ENCODE assay signal across 1 cellular context in the genomic region with DNA sequence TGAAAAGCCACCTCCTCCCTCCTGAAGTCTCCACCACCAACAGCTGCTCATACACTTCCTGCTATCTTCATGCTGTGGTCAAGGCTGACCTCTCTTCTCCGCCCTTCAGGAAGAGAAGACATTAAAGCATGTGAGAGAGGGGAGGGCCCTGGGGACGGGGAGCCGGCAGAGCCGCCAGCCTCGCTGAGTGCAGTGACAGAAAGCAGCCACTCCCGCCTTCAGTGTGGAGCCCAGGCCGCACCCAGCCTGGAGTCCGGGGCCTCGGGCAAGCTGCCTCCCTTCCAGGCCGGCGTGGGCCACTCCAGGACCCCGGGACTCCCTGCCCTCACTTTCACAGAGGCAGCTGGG.
TF ChIP-seq lines count a peak whose summit lies in the region.

No MANE protein-coding gene starts in this region.

TF ChIP-seq in K562, 482 proteins besides CTCF, POLR2A, EP300 and RAD21 (continued from another document and continues in another):
- TF ChIP-seq, protein P1, sequence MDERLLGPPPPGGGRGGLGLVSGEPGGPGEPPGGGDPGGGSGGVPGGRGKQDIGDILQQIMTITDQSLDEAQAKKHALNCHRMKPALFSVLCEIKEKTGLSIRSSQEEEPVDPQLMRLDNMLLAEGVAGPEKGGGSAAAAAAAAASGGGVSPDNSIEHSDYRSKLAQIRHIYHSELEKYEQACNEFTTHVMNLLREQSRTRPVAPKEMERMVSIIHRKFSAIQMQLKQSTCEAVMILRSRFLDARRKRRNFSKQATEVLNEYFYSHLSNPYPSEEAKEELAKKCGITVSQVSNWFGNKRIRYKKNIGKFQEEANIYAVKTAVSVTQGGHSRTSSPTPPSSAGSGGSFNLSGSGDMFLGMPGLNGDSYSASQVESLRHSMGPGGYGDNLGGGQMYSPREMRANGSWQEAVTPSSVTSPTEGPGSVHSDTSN (CRISPR knock-in tag; IDR thresholded peaks at IDR 0.05; ENCODE audit: low read depth): no peak
- TF ChIP-seq, protein P1 (tag; conservative IDR thresholded peaks at IDR 0.05; ENCODE audit: low read depth): no peak
- TF ChIP-seq ZNF766 (CRISPR knock-in tag; conservative IDR thresholded peaks at IDR 0.05) (peak; percentile 31; the same call in 1 of the 2 replicates), DDX20 (tag; IDR thresholded peaks at IDR 0.05; ENCODE audit: low read depth) (no peak), IRF2 (CRISPR knock-in tag; IDR thresholded peaks at IDR 0.05) (no peak), ZNF239 (CRISPR knock-in tag; IDR thresholded peaks at IDR 0.05) (no peak), ARNT (IDR thresholded peaks at IDR 0.05) (no peak), ZNF668 (CRISPR knock-in tag; IDR thresholded peaks at IDR 0.05) (no peak), NCOA2 (IDR thresholded peaks at IDR 0.05; ENCODE audit: partially characterized antibody in 2 of 2) (no peak), ELF4 (CRISPR knock-in tag; IDR thresholded peaks at IDR 0.05) (no peak), ZNF384 (IDR thresholded peaks at IDR 0.05; ENCODE audit: low read depth, low read length) (no peak), NR2C1 (IDR thresholded peaks at IDR 0.05) (no peak), NR2C1 (tag; IDR thresholded peaks at IDR 0.05) (peak; percentile 49; the same call in 1 of the 2 replicates), ZKSCAN8 (CRISPR knock-in tag; IDR thresholded peaks at IDR 0.05) (no peak), ZNF165 (CRISPR knock-in tag; IDR thresholded peaks at IDR 0.05; ENCODE audit: borderline replicate concordance) (no peak), RFX1 (IDR thresholded peaks at IDR 0.05) (no peak), SLC30A9 (CRISPR knock-in tag; IDR thresholded peaks at IDR 0.05) (no peak), MAFK (IDR thresholded peaks at IDR 0.05; ENCODE audit: low read length) (no peak), ZNF445 (CRISPR knock-in tag; IDR thresholded peaks at IDR 0.05; ENCODE audit: low read depth) (no peak), FOXM1 (IDR thresholded peaks at IDR 0.05; ENCODE audit: low read depth) (no peak), FOXM1 (CRISPR knock-in tag; IDR thresholded peaks at IDR 0.05; ENCODE audit: low read depth) (no peak), KAT8 (IDR thresholded peaks at IDR 0.05; ENCODE audit: low read depth) (no peak), POLR2G (IDR thresholded peaks at IDR 0.05; ENCODE audit: low read depth, low read length) (peak; percentile 48), ZFP1 (CRISPR knock-in tag; IDR thresholded peaks at IDR 0.05) (no peak)
- TF ChIP-seq, protein P2, sequence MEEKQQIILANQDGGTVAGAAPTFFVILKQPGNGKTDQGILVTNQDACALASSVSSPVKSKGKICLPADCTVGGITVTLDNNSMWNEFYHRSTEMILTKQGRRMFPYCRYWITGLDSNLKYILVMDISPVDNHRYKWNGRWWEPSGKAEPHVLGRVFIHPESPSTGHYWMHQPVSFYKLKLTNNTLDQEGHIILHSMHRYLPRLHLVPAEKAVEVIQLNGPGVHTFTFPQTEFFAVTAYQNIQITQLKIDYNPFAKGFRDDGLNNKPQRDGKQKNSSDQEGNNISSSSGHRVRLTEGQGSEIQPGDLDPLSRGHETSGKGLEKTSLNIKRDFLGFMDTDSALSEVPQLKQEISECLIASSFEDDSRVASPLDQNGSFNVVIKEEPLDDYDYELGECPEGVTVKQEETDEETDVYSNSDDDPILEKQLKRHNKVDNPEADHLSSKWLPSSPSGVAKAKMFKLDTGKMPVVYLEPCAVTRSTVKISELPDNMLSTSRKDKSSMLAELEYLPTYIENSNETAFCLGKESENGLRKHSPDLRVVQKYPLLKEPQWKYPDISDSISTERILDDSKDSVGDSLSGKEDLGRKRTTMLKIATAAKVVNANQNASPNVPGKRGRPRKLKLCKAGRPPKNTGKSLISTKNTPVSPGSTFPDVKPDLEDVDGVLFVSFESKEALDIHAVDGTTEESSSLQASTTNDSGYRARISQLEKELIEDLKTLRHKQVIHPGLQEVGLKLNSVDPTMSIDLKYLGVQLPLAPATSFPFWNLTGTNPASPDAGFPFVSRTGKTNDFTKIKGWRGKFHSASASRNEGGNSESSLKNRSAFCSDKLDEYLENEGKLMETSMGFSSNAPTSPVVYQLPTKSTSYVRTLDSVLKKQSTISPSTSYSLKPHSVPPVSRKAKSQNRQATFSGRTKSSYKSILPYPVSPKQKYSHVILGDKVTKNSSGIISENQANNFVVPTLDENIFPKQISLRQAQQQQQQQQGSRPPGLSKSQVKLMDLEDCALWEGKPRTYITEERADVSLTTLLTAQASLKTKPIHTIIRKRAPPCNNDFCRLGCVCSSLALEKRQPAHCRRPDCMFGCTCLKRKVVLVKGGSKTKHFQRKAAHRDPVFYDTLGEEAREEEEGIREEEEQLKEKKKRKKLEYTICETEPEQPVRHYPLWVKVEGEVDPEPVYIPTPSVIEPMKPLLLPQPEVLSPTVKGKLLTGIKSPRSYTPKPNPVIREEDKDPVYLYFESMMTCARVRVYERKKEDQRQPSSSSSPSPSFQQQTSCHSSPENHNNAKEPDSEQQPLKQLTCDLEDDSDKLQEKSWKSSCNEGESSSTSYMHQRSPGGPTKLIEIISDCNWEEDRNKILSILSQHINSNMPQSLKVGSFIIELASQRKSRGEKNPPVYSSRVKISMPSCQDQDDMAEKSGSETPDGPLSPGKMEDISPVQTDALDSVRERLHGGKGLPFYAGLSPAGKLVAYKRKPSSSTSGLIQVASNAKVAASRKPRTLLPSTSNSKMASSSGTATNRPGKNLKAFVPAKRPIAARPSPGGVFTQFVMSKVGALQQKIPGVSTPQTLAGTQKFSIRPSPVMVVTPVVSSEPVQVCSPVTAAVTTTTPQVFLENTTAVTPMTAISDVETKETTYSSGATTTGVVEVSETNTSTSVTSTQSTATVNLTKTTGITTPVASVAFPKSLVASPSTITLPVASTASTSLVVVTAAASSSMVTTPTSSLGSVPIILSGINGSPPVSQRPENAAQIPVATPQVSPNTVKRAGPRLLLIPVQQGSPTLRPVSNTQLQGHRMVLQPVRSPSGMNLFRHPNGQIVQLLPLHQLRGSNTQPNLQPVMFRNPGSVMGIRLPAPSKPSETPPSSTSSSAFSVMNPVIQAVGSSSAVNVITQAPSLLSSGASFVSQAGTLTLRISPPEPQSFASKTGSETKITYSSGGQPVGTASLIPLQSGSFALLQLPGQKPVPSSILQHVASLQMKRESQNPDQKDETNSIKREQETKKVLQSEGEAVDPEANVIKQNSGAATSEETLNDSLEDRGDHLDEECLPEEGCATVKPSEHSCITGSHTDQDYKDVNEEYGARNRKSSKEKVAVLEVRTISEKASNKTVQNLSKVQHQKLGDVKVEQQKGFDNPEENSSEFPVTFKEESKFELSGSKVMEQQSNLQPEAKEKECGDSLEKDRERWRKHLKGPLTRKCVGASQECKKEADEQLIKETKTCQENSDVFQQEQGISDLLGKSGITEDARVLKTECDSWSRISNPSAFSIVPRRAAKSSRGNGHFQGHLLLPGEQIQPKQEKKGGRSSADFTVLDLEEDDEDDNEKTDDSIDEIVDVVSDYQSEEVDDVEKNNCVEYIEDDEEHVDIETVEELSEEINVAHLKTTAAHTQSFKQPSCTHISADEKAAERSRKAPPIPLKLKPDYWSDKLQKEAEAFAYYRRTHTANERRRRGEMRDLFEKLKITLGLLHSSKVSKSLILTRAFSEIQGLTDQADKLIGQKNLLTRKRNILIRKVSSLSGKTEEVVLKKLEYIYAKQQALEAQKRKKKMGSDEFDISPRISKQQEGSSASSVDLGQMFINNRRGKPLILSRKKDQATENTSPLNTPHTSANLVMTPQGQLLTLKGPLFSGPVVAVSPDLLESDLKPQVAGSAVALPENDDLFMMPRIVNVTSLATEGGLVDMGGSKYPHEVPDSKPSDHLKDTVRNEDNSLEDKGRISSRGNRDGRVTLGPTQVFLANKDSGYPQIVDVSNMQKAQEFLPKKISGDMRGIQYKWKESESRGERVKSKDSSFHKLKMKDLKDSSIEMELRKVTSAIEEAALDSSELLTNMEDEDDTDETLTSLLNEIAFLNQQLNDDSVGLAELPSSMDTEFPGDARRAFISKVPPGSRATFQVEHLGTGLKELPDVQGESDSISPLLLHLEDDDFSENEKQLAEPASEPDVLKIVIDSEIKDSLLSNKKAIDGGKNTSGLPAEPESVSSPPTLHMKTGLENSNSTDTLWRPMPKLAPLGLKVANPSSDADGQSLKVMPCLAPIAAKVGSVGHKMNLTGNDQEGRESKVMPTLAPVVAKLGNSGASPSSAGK (IDR thresholded peaks at IDR 0.05): no peak
- TF ChIP-seq, protein P3, sequence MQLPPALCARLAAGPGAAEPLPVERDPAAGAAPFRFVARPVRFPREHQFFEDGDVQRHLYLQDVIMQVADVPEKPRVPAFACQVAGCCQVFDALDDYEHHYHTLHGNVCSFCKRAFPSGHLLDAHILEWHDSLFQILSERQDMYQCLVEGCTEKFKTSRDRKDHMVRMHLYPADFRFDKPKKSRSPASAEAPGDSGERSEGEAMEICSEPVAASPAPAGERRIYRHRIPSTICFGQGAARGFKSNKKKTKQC (CRISPR knock-in tag; IDR thresholded peaks at IDR 0.05): no peak
- TF ChIP-seq, protein P4, sequence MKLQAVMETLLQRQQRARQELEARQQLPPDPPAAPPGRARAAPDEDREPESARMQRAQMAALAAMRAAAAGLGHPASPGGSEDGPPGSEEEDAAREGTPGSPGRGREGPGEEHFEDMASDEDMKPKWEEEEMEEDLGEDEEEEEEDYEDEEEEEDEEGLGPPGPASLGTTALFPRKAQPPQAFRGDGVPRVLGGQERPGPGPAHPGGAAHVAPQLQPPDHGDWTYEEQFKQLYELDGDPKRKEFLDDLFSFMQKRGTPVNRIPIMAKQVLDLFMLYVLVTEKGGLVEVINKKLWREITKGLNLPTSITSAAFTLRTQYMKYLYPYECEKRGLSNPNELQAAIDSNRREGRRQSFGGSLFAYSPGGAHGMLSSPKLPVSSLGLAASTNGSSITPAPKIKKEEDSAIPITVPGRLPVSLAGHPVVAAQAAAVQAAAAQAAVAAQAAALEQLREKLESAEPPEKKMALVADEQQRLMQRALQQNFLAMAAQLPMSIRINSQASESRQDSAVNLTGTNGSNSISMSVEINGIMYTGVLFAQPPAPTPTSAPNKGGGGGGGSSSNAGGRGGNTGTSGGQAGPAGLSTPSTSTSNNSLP (IDR thresholded peaks at IDR 0.05; ENCODE audit: borderline replicate concordance, low read depth, low read length): no peak
- TF ChIP-seq, protein P5, sequence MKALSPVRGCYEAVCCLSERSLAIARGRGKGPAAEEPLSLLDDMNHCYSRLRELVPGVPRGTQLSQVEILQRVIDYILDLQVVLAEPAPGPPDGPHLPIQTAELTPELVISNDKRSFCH (CRISPR knock-in tag; IDR thresholded peaks at IDR 0.05): no peak
- TF ChIP-seq, protein P5 (tag; IDR thresholded peaks at IDR 0.05): no peak
- TF ChIP-seq, protein P6, sequence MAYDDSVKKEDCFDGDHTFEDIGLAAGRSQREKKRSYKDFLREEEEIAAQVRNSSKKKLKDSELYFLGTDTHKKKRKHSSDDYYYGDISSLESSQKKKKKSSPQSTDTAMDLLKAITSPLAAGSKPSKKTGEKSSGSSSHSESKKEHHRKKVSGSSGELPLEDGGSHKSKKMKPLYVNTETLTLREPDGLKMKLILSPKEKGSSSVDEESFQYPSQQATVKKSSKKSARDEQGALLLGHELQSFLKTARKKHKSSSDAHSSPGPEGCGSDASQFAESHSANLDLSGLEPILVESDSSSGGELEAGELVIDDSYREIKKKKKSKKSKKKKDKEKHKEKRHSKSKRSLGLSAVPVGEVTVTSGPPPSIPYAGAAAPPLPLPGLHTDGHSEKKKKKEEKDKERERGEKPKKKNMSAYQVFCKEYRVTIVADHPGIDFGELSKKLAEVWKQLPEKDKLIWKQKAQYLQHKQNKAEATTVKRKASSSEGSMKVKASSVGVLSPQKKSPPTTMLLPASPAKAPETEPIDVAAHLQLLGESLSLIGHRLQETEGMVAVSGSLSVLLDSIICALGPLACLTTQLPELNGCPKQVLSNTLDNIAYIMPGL (CRISPR knock-in tag; IDR thresholded peaks at IDR 0.05): no peak
- TF ChIP-seq, protein P7, sequence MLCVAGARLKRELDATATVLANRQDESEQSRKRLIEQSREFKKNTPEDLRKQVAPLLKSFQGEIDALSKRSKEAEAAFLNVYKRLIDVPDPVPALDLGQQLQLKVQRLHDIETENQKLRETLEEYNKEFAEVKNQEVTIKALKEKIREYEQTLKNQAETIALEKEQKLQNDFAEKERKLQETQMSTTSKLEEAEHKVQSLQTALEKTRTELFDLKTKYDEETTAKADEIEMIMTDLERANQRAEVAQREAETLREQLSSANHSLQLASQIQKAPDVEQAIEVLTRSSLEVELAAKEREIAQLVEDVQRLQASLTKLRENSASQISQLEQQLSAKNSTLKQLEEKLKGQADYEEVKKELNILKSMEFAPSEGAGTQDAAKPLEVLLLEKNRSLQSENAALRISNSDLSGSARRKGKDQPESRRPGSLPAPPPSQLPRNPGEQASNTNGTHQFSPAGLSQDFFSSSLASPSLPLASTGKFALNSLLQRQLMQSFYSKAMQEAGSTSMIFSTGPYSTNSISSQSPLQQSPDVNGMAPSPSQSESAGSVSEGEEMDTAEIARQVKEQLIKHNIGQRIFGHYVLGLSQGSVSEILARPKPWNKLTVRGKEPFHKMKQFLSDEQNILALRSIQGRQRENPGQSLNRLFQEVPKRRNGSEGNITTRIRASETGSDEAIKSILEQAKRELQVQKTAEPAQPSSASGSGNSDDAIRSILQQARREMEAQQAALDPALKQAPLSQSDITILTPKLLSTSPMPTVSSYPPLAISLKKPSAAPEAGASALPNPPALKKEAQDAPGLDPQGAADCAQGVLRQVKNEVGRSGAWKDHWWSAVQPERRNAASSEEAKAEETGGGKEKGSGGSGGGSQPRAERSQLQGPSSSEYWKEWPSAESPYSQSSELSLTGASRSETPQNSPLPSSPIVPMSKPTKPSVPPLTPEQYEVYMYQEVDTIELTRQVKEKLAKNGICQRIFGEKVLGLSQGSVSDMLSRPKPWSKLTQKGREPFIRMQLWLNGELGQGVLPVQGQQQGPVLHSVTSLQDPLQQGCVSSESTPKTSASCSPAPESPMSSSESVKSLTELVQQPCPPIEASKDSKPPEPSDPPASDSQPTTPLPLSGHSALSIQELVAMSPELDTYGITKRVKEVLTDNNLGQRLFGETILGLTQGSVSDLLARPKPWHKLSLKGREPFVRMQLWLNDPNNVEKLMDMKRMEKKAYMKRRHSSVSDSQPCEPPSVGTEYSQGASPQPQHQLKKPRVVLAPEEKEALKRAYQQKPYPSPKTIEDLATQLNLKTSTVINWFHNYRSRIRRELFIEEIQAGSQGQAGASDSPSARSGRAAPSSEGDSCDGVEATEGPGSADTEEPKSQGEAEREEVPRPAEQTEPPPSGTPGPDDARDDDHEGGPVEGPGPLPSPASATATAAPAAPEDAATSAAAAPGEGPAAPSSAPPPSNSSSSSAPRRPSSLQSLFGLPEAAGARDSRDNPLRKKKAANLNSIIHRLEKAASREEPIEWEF (CRISPR knock-in tag; IDR thresholded peaks at IDR 0.05): no peak
